In the genomic region with DNA sequence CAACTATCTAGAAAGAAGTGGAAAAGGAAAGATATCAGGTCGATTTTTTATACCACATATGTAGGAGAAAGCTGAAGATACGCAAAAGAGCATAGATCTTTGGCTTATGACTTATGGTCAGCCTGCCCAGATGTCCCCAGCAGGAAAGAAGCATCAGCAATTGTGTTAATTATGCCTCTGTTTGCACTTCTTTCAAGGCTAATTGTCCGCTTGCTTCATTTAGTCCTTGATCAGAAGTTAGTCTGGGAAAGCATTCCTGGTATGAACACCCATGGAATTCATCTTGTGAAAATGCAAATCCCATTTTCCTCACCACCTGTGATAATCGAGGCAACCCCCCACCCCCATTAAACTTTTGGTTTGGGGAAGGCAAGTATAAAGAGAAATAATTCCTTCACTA, we compare ENCODE assay signal across 24 cellular contexts.
A peak's percentile ranks its signal among the peaks of the same experiment; 100 is the strongest.
DNase-seq lines count a peak whose midpoint lies in the region; ATAC-seq and TF ChIP-seq lines count a peak whose summit lies in the region.
"Had no signal": no experiment of that assay in that cellular context is flagged by ENCODE, and none has a peak within 500 bp of the region (broad histone marks: within the 10 kb centered on the region; RNA-seq: fewer than 3 reads in every experiment).

No MANE protein-coding gene starts in this region.

- H3F3A ChIP-seq in GM23338 (replicated peaks; ENCODE audit: low read depth) = 0 out of 2 replicates have a peak, but pooled peaks cover 3% of the 10 kb centered on the region

- ATAC-seq in GM23338 (no peak), HG03342 (IDR thresholded peaks at IDR 0.05; ENCODE audit: unreplicated experiment) (no peak)
- ATAC-seq: GM12878 had no signal

- H3K4me2 ChIP-seq in GM23338 = peak overlapping the region; percentile 40
- H3K4me2 ChIP-seq: KMS-11, SK-N-SH had no signal

- no peak overlapping the region for H2AFZ ChIP-seq in GM23338

- DNase-seq in GM23338 (ENCODE audit: low spot score) (no peak), NK-92 (lab: John Stamatoyannopoulos, UW; ENCODE audit: unreplicated experiment) (no peak), RKO (ENCODE audit: low spot score) (no peak), cardiac septum (ENCODE audit: low spot score) (no peak)
- DNase-seq: CD4-positive, CD25-positive, alpha-beta regulatory T cell; DMS 273 treated with DMSO at 0.1 percent for 48 hours; DMS79 treated with DMSO at 0.1 percent for 48 hours; H7; IMR-90; NCI-H1092 treated with DMSO at 0.1 percent for 48 hours; NCI-H1694 treated with DMSO at 0.1 percent for 48 hours; NCI-H2107; NCI-H510A; NCI-H82; SHP77 treated with DMSO at 0.1 percent for 48 hours; SK-N-SH had no signal

- no peak overlapping the region for H3K27ac Mint-ChIP-seq in GM23338
- peak overlapping the region; percentile 30 to 97 (median 94) for H3K27ac Mint-ChIP-seq in nephron
- H3K27ac Mint-ChIP-seq: CD4-positive, CD25-positive, alpha-beta regulatory T cell had no signal

- no peaks in the 10 kb centered on the region for H3K36me3 ChIP-seq in GM23338 (ENCODE audit: insufficient read depth)
- no peaks in the 10 kb centered on the region for H3K36me3 ChIP-seq in HUES64 (ENCODE audit: insufficient read depth, low read length)
- no peaks in the 10 kb centered on the region for H3K36me3 ChIP-seq in endocrine pancreas (ENCODE audit: control insufficient read depth, insufficient read depth, low read length)

- H3K4me1 Mint-ChIP-seq in GM23338 (peaks cover 63% of the 10 kb centered on the region), nephron (peaks cover 51% of the 10 kb centered on the region)
- H3K4me1 Mint-ChIP-seq: CD4-positive, CD25-positive, alpha-beta regulatory T cell had no signal

- no peaks in the 10 kb centered on the region for H3K79me2 ChIP-seq in GM23338 (replicated peaks; ENCODE audit: insufficient read depth)

- H3K9ac ChIP-seq in HUES64 (ENCODE audit: low read depth, low read length) = no peak overlapping the region
- H3K9ac ChIP-seq in endocrine pancreas (ENCODE audit: control insufficient read depth, insufficient read depth, low read length) = no peak overlapping the region
- H3K9ac ChIP-seq: KMS-11, SK-N-SH had no signal

- intact Hi-C loops in cardiac septum (cut with DNase I) = no loop called here

- H3K9me2 ChIP-seq in GM23338 (ENCODE audit: insufficient read depth) = no peaks in the 10 kb centered on the region
- H3K9me2 ChIP-seq: SK-N-SH had no signal

- H3K9me3 Mint-ChIP-seq in GM23338 (no peaks in the 10 kb centered on the region), nephron (no peaks in the 10 kb centered on the region)

- H3K27me3 ChIP-seq in GM23338 (ENCODE audit: insufficient read depth) (no peaks in the 10 kb centered on the region), HUES64 (ENCODE audit: insufficient read depth, low read length) (no peaks in the 10 kb centered on the region), endocrine pancreas (ENCODE audit: control insufficient read depth, insufficient read depth, low read length) (no peaks in the 10 kb centered on the region)

- WGBS in HUES64 = 67% methylated on average over 3 of the region's 4 CpGs

- H3K27me3 Mint-ChIP-seq in GM23338 (ENCODE audit: insufficient read depth, low read depth, poor library complexity) (peaks cover 1% of the 10 kb centered on the region), nephron (ENCODE audit: low read depth) (no peaks in the 10 kb centered on the region)

- TF ChIP-seq CTCF in GM23338 (conservative IDR thresholded peaks at IDR 0.05; ENCODE audit: low read depth in 2 of 2) (no peak), nephron (IDR thresholded peaks at IDR 0.05; ENCODE audit: unreplicated experiment in 3 of 3) (no peak)

- no peaks in the 10 kb centered on the region for H3K36me3 Mint-ChIP-seq in GM23338 (ENCODE audit: low read depth)
- H3K36me3 Mint-ChIP-seq in nephron (ENCODE audit: low read depth) = peaks cover 7% of the 10 kb centered on the region
- H3K36me3 Mint-ChIP-seq: CD4-positive, CD25-positive, alpha-beta regulatory T cell had no signal

- H3K4me1 ChIP-seq in GM23338 (ENCODE audit: insufficient read depth) (peaks cover 62% of the 10 kb centered on the region), HUES64 (ENCODE audit: insufficient read depth, low read length) (peaks cover 56% of the 10 kb centered on the region), endocrine pancreas (ENCODE audit: control insufficient read depth, insufficient read depth, low read length) (peaks cover 20% of the 10 kb centered on the region)

- H3K4me3 ChIP-seq in GM23338 = no peak overlapping the region
- no peak overlapping the region for H3K4me3 ChIP-seq in HUES64 (ENCODE audit: low read length)
- peak overlapping the region; percentile 4 for H3K4me3 ChIP-seq in endocrine pancreas (ENCODE audit: control insufficient read depth, insufficient read depth, low read length)
- H3K4me3 ChIP-seq: GM12878 had no signal

- no peaks in the 10 kb centered on the region for H4K20me1 ChIP-seq in GM23338 (replicated peaks; ENCODE audit: insufficient read depth)

- H3K4me3 Mint-ChIP-seq in GM23338 = peak overlapping the region; percentile 29; the same call in 1 of the 3 replicates
- H3K4me3 Mint-ChIP-seq in nephron = no peak overlapping the region
- H3K4me3 Mint-ChIP-seq: CD4-positive, CD25-positive, alpha-beta regulatory T cell had no signal

- no peak overlapping the region; the same call in 1 of the 2 replicates for H3K27ac ChIP-seq in GM23338 (ENCODE audit: low read depth)
- peak overlapping the region; percentile 36; the same call in 1 of the 2 replicates for H3K27ac ChIP-seq in HUES64 (ENCODE audit: low read depth, low read length)
- H3K27ac ChIP-seq: HL-60, KMS-11, RWPE1 had no signal

- H3K9me3 ChIP-seq in HUES64 (ENCODE audit: insufficient read depth, low read depth, low read length) = no peaks in the 10 kb centered on the region
- H3K9me3 ChIP-seq in endocrine pancreas (ENCODE audit: control insufficient read depth, low read length) = no peaks in the 10 kb centered on the region
- H3K9me3 ChIP-seq: SK-N-SH had no signal

TF ChIP-seq in GM23338, 12 proteins besides CTCF, POLR2A, EP300 and RAD21:
- TF ChIP-seq ZNF114 (CRISPR knock-in tag; IDR thresholded peaks at IDR 0.05) (no peak), NANOG (IDR thresholded peaks at IDR 0.05; ENCODE audit: borderline replicate concordance) (peak; percentile 81; the same call in 1 of the 2 replicates)
